In the genomic region with DNA sequence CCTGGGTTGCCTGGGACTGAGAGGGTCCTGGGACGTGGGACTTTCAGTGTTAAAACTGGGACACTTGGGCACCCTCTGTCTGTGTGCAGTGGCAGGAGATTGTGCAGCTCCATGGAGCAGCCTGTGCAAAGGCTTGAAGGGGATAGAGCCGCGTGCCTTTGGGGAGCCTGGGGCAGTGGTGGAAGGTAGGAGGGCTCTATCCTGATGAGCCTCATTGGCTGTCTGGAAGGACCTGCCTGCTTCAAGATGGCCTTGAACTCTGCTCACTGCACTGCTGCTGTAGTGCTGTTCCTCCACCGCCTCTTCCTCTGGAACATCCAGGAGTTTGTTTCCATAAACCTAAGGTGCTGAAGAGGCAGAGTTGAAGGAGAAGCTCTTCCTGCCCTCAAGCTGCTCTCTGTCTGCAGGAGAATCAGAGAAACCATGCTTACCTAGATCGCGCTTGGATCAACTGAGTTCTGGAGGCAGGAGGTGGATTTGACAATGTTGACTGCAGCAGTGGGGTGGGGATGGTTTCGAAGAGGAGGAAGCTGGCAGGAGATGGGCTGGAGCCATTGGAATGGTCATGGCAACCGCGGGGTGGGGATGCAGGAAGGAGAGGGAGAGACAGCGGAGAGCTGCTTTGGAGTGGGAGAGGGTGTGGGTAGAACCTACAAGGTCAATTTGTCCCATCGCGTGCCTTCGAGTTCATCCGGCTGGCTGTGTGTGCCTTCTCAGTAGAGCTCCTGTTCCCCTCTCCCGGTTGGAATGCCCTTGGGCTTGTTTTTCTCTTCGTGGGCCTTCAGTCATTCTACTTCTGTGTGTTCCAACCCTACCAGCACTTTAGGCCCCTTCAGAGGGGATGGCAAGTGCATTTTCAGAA, we compare ENCODE assay signal across 13 cellular contexts. TPM values are rescaled to one million over a fixed set of nuclear protein-coding genes. Genes with fewer than 3 reads are reported as not detected.
DNase-seq lines count a peak whose midpoint lies in the region; ATAC-seq and TF ChIP-seq lines count a peak whose summit lies in the region.
"Had no signal": no experiment of that assay in that cellular context is flagged by ENCODE, and none has a peak within 500 bp of the region (broad histone marks: within the 10 kb centered on the region; RNA-seq: fewer than 3 reads in every experiment).

No MANE protein-coding gene starts in this region.

- no peaks in the 10 kb centered on the region for H3K36me3 Mint-ChIP-seq in CD8-positive, alpha-beta memory T cell

- no peak overlapping the region for H2BK5ac ChIP-seq in mesenchymal stem cell (ENCODE audit: low read depth, low read length, poor library complexity, severe bottlenecking)

- H3K27ac Mint-ChIP-seq in CD8-positive, alpha-beta memory T cell = no peak overlapping the region

- H3K14ac ChIP-seq in mesenchymal stem cell (ENCODE audit: low read length in 2 of 2) = peak overlapping the region in 1 of 2 experiments; percentile 93

- peak overlapping the region; percentile 63 to 83 for H3K18ac ChIP-seq in mesenchymal stem cell (ENCODE audit: low read depth in 1 of 2, low read length in 2 of 2)

- H3F3A ChIP-seq in SK-N-SH (replicated peaks; ENCODE audit: insufficient read depth) = peaks cover 25% of the 10 kb centered on the region

- H3K79me1 ChIP-seq in mesenchymal stem cell (replicated peaks; ENCODE audit: low read length, poor library complexity, severe bottlenecking) = peaks cover 22% of the 10 kb centered on the region

- no peaks in the 10 kb centered on the region for H3K9me3 ChIP-seq in SK-N-SH
- no peaks in the 10 kb centered on the region for H3K9me3 ChIP-seq in ascending aorta
- no peaks in the 10 kb centered on the region for H3K9me3 ChIP-seq in mesenchymal stem cell (ENCODE audit: control insufficient read depth, low read length)
- H3K9me3 ChIP-seq in thymus (ENCODE audit: control insufficient read depth) = peaks cover 1% of the 10 kb centered on the region
- no peaks in the 10 kb centered on the region for H3K9me3 ChIP-seq in CD8-positive, alpha-beta memory T cell (ENCODE audit: low read length)
- 0 out of 2 replicates have a peak, but pooled peaks cover 1% of the 10 kb centered on the region for H3K9me3 ChIP-seq in MG63

- H3K27me3 Mint-ChIP-seq in CD8-positive, alpha-beta memory T cell = peaks cover 8 to 9% of the 10 kb centered on the region in 2 donors

- H3K9ac ChIP-seq in SK-N-SH = no peak overlapping the region
- H3K9ac ChIP-seq in mesenchymal stem cell (ENCODE audit: low read length) = peak overlapping the region; percentile 82

- intact Hi-C loops in ascending aorta (cut with DNase I) = loop anchor here (10.0 kb wide), 1 partner anchor 604 kb away; the partner anchor contains the start of gene NUBP1

- WGBS in SK-N-SH (ENCODE audit: low lambda C conversion rate) = 97% methylated on average over 16 of the region's 16 CpGs
- WGBS in mesenchymal stem cell = 89% methylated on average over 16 of the region's 16 CpGs
- WGBS in thymus = 98% methylated on average over 16 of the region's 16 CpGs

- H3K27ac ChIP-seq in SK-N-SH (ENCODE audit: low read depth in 2 of 2, low read length in 1 of 2) (peak overlapping the region; percentile 86 to 92; a peak in 3 of 4 replicates), ascending aorta (peak overlapping the region; percentile 13 to 52), mesenchymal stem cell (ENCODE audit: low read length, poor library complexity, severe bottlenecking) (no peak overlapping the region), thymus (ENCODE audit: low read depth) (peak overlapping the region; percentile 33)
- H3K27ac ChIP-seq in CD8-positive, alpha-beta memory T cell (ENCODE audit: low read depth, low read length) = no peak overlapping the region

- peak overlapping the region; percentile 82 for H4K91ac ChIP-seq in mesenchymal stem cell (ENCODE audit: low read length)

- H3K4ac ChIP-seq in mesenchymal stem cell (ENCODE audit: low read depth in 1 of 2, low read length in 2 of 2) = peak overlapping the region; percentile 35 to 81

- H3K9me3 Mint-ChIP-seq in CD8-positive, alpha-beta memory T cell = no peaks in the 10 kb centered on the region

- H3K9me2 ChIP-seq in SK-N-SH = no peaks in the 10 kb centered on the region

- H3K4me2 ChIP-seq in SK-N-SH = no peak overlapping the region
- H3K4me2 ChIP-seq in mesenchymal stem cell (ENCODE audit: low read length, poor library complexity, severe bottlenecking) = no peak overlapping the region

- H3K4me3 Mint-ChIP-seq in CD8-positive, alpha-beta memory T cell = peak overlapping the region in 2 of 7 donors; percentile 4 to 34

- no peak for TF ChIP-seq RAD21 in SK-N-SH (IDR thresholded peaks at IDR 0.05; ENCODE audit: low read length)

- peaks cover 56% of the 10 kb centered on the region for H3K79me2 ChIP-seq in SK-N-SH (ENCODE audit: insufficient read depth)

- DNase-seq in SK-N-SH (no peak), ascending aorta (ENCODE audit: low spot score in 2 of 2) (no peak), mesenchymal stem cell (no peak), MG63 (no peak)
- DNase-seq in CD8-positive, alpha-beta memory T cell = no peak
- DNase-seq: 8988T; activated CD8-positive, alpha-beta memory T cell treated with anti-CD3 and anti-CD28 coated beads for 24 hours; NCI-H1417 treated with DMSO at 0.1 percent for 48 hours; NCI-H748 treated with DMSO at 0.1 percent for 48 hours; stimulated activated CD4-positive, alpha-beta T cell treated with anti-CD3 and anti-CD28 coated beads, Interleukin-12 subunit alpha, Interleukin-12 subunit beta, amount 100 ng/mL, for 4 hours had no signal

- POLR2A ChIA-PET in SK-N-SH (lab: Yijun Ruan, JAX) = no interaction called here
- POLR2A ChIA-PET in CD8-positive, alpha-beta memory T cell (lab: Charles Lee) = interaction anchor here (0.8 kb wide), 1 partner anchor 37 kb away, joined by 3 read pairs; no protein-coding TSS in a partner anchor

- ATAC-seq in SK-N-SH treated with all-trans-retinoic acid at 6 μM for 48 hours (no peak), GM21723 (IDR thresholded peaks at IDR 0.05; ENCODE audit: unreplicated experiment) (no peak)

- H2AK5ac ChIP-seq in mesenchymal stem cell (ENCODE audit: low read length, severe bottlenecking) = no peak overlapping the region

- TF ChIP-seq CTCF in SK-N-SH (IDR thresholded peaks at IDR 0.05) (no peak), ascending aorta (IDR thresholded peaks at IDR 0.05) (no peak)

- H2AFZ ChIP-seq in SK-N-SH (ENCODE audit: low read depth) = no peak overlapping the region
- H2AFZ ChIP-seq in mesenchymal stem cell (ENCODE audit: low read depth, low read length) = no peak overlapping the region

- no peak overlapping the region for H2BK120ac ChIP-seq in mesenchymal stem cell (ENCODE audit: low read depth, low read length)

- peak overlapping the region; percentile 62 for H4K8ac ChIP-seq in mesenchymal stem cell (ENCODE audit: low read length)

- H3K27me3 ChIP-seq in SK-N-SH (ENCODE audit: insufficient read depth) = no peaks in the 10 kb centered on the region
- H3K27me3 ChIP-seq in ascending aorta = no peaks in the 10 kb centered on the region
- H3K27me3 ChIP-seq in mesenchymal stem cell (ENCODE audit: control insufficient read depth in 1 of 2, insufficient read depth in 1 of 2, low read length in 2 of 2) = no peaks in the 10 kb centered on the region
- H3K27me3 ChIP-seq in thymus (ENCODE audit: control insufficient read depth, insufficient read depth) = no peaks in the 10 kb centered on the region
- peaks cover 4% of the 10 kb centered on the region for H3K27me3 ChIP-seq in CD8-positive, alpha-beta memory T cell (ENCODE audit: insufficient read depth, low read length, poor library complexity, severe bottlenecking)
- no peaks in the 10 kb centered on the region for H3K27me3 ChIP-seq in MG63

- H2BK15ac ChIP-seq in mesenchymal stem cell (ENCODE audit: low read depth, poor library complexity, severe bottlenecking) = no peak overlapping the region

- peak overlapping the region in 1 of 2 experiments; percentile 56 for H3K23ac ChIP-seq in mesenchymal stem cell (ENCODE audit: low read length in 2 of 2)

- no peaks in the 10 kb centered on the region for H4K20me1 ChIP-seq in SK-N-SH (ENCODE audit: insufficient read depth)

- H3K4me1 Mint-ChIP-seq in CD8-positive, alpha-beta memory T cell = peaks cover 12 to 15% (median 14%) of the 10 kb centered on the region in 3 donors

- no peak for TF ChIP-seq EP300 in SK-N-SH (IDR thresholded peaks at IDR 0.05; ENCODE audit: borderline replicate concordance in 1 of 2, low read depth in 1 of 2, low read length in 1 of 2)

- H3K4me1 ChIP-seq in SK-N-SH (ENCODE audit: control insufficient read depth in 1 of 2, insufficient read depth in 2 of 2, low read depth in 1 of 2, low read length in 1 of 2) (peaks cover 13 to 23% of the 10 kb centered on the region in 2 experiments), ascending aorta (peaks cover 5 to 13% of the 10 kb centered on the region in 2 donors), mesenchymal stem cell (ENCODE audit: control insufficient read depth, insufficient read depth, low read depth, low read length) (peaks cover 12% of the 10 kb centered on the region), thymus (ENCODE audit: control insufficient read depth, insufficient read depth, low read length) (peaks cover 19% of the 10 kb centered on the region)
- peaks cover 13% of the 10 kb centered on the region for H3K4me1 ChIP-seq in CD8-positive, alpha-beta memory T cell (ENCODE audit: insufficient read depth, low read length)

- H3K36me3 ChIP-seq in SK-N-SH (replicated peaks in 1 of 2; ENCODE audit: control insufficient read depth in 1 of 2, insufficient read depth in 2 of 2, low read length in 1 of 2) (no peaks in the 10 kb centered on the region), ascending aorta (no peaks in the 10 kb centered on the region), mesenchymal stem cell (ENCODE audit: control insufficient read depth in 1 of 2, insufficient read depth in 2 of 2, low read depth in 1 of 2, low read length in 2 of 2) (no peaks in the 10 kb centered on the region), thymus (ENCODE audit: control insufficient read depth, insufficient read depth) (peaks cover 4% of the 10 kb centered on the region), MG63 (peaks cover 13% of the 10 kb centered on the region)
- H3K36me3 ChIP-seq in CD8-positive, alpha-beta memory T cell (ENCODE audit: insufficient read depth, low read length) = no peaks in the 10 kb centered on the region

- H3K4me3 ChIP-seq in SK-N-SH (ENCODE audit: low read depth in 2 of 2, low read length in 1 of 2) (no peak overlapping the region), ascending aorta (no peak overlapping the region), mesenchymal stem cell (ENCODE audit: insufficient read depth in 1 of 2, low read depth in 1 of 2, low read length in 2 of 2) (no peak overlapping the region), thymus (ENCODE audit: low read length) (no peak overlapping the region), MG63 (no peak overlapping the region)
- no peak overlapping the region for H3K4me3 ChIP-seq in CD8-positive, alpha-beta memory T cell (ENCODE audit: low read length)

- peak overlapping the region; percentile 6 to 51 for H2BK12ac ChIP-seq in mesenchymal stem cell (ENCODE audit: low read length in 2 of 2)

- CTCF ChIA-PET in SK-N-SH (lab: Yijun Ruan, JAX) = interaction anchor here (1.2 to 2.7 kb wide), 3 partner anchors 7 to 372 kb away, joined by 3 to 12 read pairs (median 5); partner anchors contain the start of gene SOCS1
- CTCF ChIA-PET in CD8-positive, alpha-beta memory T cell (lab: Charles Lee) = interaction anchor here (1.4 to 2.1 kb wide), 2 partner anchors 92 to 385 kb away, joined by 4 read pairs; no protein-coding TSS in a partner anchor

RNA-seq across cellular contexts. Expression of gene RMI2, which starts 3.7 kb away (rescaled TPM):
- polyA plus RNA-seq in SK-N-SH (2012; rRNA removed) (5.6 and 8.5 TPM in 2 replicates), thymus (15.6 TPM)
- 11.5 and 13.0 TPM in 2 replicates for polyA plus RNA-seq in SK-N-SH (2012; cell fraction: cytosol; rRNA removed)
- 4.5 and 5.8 TPM in 2 replicates for polyA plus RNA-seq in SK-N-SH (2012; cell fraction: nucleus; rRNA removed)
- not detected for total RNA-seq in ascending aorta
- 4.6 TPM for polyA plus RNA-seq in mesenchymal stem cell (2013, experiment 1 of 2)
- 4.4 TPM for polyA plus RNA-seq in mesenchymal stem cell (2013, experiment 2 of 2)
- total RNA-seq in CD8-positive, alpha-beta memory T cell = 10 to 100 TPM; 37.0 to 38.3 TPM
- polyA plus RNA-seq in CD8-positive, alpha-beta memory T cell = 1.1 TPM
- 25.8 and 27.4 TPM in 2 replicates for total RNA-seq in MG63 (2014; rRNA removed; shearing (Covaris generic); ENCODE audit: low replicate concordance)

Comparison
In these comparisons a context has a peak if more than half of its experiments do, and no peak if none do; other contexts are left out.
1. H3K27ac ChIP-seq: peak in SK-N-SH (2 of 2), ascending aorta (2 of 2) and thymus (single experiment); none in mesenchymal stem cell (single experiment) and CD8-positive, alpha-beta memory T cell (single experiment).
2. RNA of gene RMI2, which starts 3.7 kb away (total RNA-seq): 37.0 to 38.3 TPM in CD8-positive, alpha-beta memory T cell and 25.8 to 27.4 TPM in MG63; not detected in ascending aorta (single experiment); every median in the first group is over 10 times any median in the second.